33 cellular contexts compared by ENCODE assay signal in the genomic region with DNA sequence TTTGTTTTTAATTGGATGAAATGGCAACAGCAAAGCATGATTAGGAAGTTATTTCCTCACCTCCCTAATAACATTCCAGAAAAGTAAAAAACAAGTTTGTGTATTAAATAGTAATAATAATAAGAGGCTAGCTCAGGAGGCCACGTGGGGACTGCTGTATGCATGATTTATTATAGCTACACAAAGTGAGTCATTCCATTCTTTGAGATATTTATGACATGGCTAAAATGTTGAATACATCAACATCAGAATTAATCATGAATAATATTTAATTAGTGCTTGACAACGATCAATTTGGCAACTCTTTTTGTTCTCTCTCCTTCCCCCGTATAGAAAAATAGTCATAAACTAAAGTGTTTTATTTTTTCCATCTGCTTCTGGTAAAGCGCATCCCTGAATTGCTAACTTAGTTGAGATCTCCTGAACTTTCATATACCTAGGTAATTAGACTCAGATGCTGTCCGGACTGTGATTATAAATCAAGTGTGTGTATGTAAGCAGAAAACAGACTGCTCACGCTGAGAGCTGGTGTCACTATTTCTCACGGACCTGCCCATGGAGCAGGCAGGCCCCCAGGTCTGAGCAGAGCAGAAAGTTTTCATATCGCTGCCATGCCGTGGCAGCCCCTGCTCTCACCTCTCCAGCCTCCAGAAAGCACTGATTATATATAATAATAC.
DNase-seq lines count a peak whose midpoint lies in the region; ATAC-seq, FAIRE-seq and TF ChIP-seq lines count a peak whose summit lies in the region.
"Had no signal": no experiment of that assay in that cellular context is flagged by ENCODE, and none has a peak within 500 bp of the region (broad histone marks: within the 10 kb centered on the region; RNA-seq: fewer than 3 reads in every experiment).

No MANE protein-coding gene starts in this region.

- ATAC-seq in A549 (no peak), SK-N-SH treated with all-trans-retinoic acid at 6 μM for 48 hours (peak; percentile 23; the same call in 2 of the 3 replicates), GM19035 (IDR thresholded peaks at IDR 0.05; ENCODE audit: unreplicated experiment) (no peak)
- ATAC-seq: activated CD8-positive, alpha-beta T cell treated with anti-CD3 and anti-CD28 coated beads, Interleukin-2, amount 10 ng/mL, durations not matched to agents 7 days and 5 days; effector memory CD8-positive, alpha-beta T cell; psoas muscle; stimulated activated naive CD8-positive, alpha-beta T cell treated with anti-CD3 and anti-CD28 coated beads, Interleukin-15, amount 100 ng/mL, for 72 hours had no signal

- H3K27me3 Mint-ChIP-seq in chondrocyte (ENCODE audit: low read depth), result peaks cover 3% of the 10 kb centered on the region

- TF ChIP-seq RAD21 in A549 (conservative IDR thresholded peaks at IDR 0.05 in 1 of 2, IDR thresholded peaks at IDR 0.05 in 1 of 2), result no peak

- H3K4me1 Mint-ChIP-seq in chondrocyte (ENCODE audit: low read depth), result no peaks in the 10 kb centered on the region
- H3K4me1 Mint-ChIP-seq: B cell; stimulated activated naive CD8-positive, alpha-beta T cell treated with anti-CD3 and anti-CD28 coated beads, Interleukin-15, amount 100 ng/mL, for 72 hours had no signal

- H3K27ac Mint-ChIP-seq in chondrocyte (ENCODE audit: unreplicated experiment), result no peak overlapping the region
- H3K27ac Mint-ChIP-seq: activated CD8-positive, alpha-beta T cell treated with anti-CD3 and anti-CD28 coated beads, Interleukin-2, amount 10 ng/mL, durations not matched to agents 7 days and 5 days; activated naive CD8-positive, alpha-beta T cell treated with anti-CD3 and anti-CD28 coated beads, Interleukin-2, amount 10 ng/mL, durations not matched to agents 7 days and 5 days; B cell; brain; effector memory CD8-positive, alpha-beta T cell; H9 had no signal

- H3K4me2 ChIP-seq in A549, result peak overlapping the region; percentile 74

- H3K9me3 Mint-ChIP-seq in chondrocyte (ENCODE audit: low read depth), result no peaks in the 10 kb centered on the region
- H3K9me3 Mint-ChIP-seq: activated naive CD8-positive, alpha-beta T cell treated with anti-CD3 and anti-CD28 coated beads, Interleukin-2, amount 10 ng/mL, durations not matched to agents 7 days and 5 days; effector memory CD8-positive, alpha-beta T cell; H9; stimulated activated naive CD8-positive, alpha-beta T cell treated with anti-CD3 and anti-CD28 coated beads, Interleukin-15, amount 100 ng/mL, for 72 hours had no signal

- FAIRE-seq in A549 (lab: Jason Lieb, UNC), result no peak
- FAIRE-seq: A204.1, colon, GM18507, TTC549 had no signal

- H3K4me3 ChIP-seq in A549, result no peak overlapping the region
- H3K4me3 ChIP-seq: Peyer's patch, psoas muscle, SJCRH30, tibial nerve had no signal

- H3K4me1 ChIP-seq in A549, result peaks cover 41% of the 10 kb centered on the region
- H3K4me1 ChIP-seq: Peyer's patch, psoas muscle, SJCRH30, tibial nerve had no signal

- no peak for DNase-seq in A549 (ENCODE audit: low read depth in 1 of 2, low spot score in 1 of 2)
- DNase-seq in NCI-H1694 treated with DMSO at 0.1 percent for 48 hours (lab: John Stamatoyannopoulos, UW), result peak; percentile 75
- peak; percentile 14 for DNase-seq in iris pigment epithelial cell (ENCODE audit: low read depth)
- no peak for DNase-seq in chondrocyte (ENCODE audit: low spot score)
- DNase-seq in SHP77 treated with DMSO at 0.1 percent for 48 hours (lab: John Stamatoyannopoulos, UW), result no peak
- no peak for DNase-seq in Kasumi-1 (lab: John Stamatoyannopoulos, UW)
- DNase-seq: activated CD4-positive, alpha-beta T cell treated with anti-CD3 and anti-CD28 coated beads for 1 hour; activated CD8-positive, alpha-beta T cell treated with anti-CD3 and anti-CD28 coated beads, Interleukin-2, amount 10 ng/mL, durations not matched to agents 7 days and 5 days; activated effector memory CD4-positive, alpha-beta T cell treated with anti-CD3 and anti-CD28 coated beads, Interleukin-2, amount 50 U/mL, for 16 hours; activated naive CD8-positive, alpha-beta T cell treated with anti-CD3 and anti-CD28 coated beads, Interleukin-2, amount 10 ng/mL, durations not matched to agents 7 days and 5 days; activated T-cell treated with anti-CD3 and anti-CD28 coated beads for 4 hours; DMS79; effector memory CD8-positive, alpha-beta T cell; GF-D8; H9; KG1; NCI-H187; NCI-H345; NK-92 treated with Interleukin-12 subunit alpha and Interleukin-12 subunit beta, amount 100 ng/mL, for 24 hours; Peyer's patch; psoas muscle; SJCRH30; stimulated activated naive CD8-positive, alpha-beta T cell treated with anti-CD3 and anti-CD28 coated beads, Interleukin-15, amount 100 ng/mL, for 72 hours had no signal

- no peaks in the 10 kb centered on the region for H3K36me3 Mint-ChIP-seq in chondrocyte (ENCODE audit: low read depth)
- H3K36me3 Mint-ChIP-seq: activated naive CD8-positive, alpha-beta T cell treated with anti-CD3 and anti-CD28 coated beads, Interleukin-2, amount 10 ng/mL, durations not matched to agents 7 days and 5 days; brain had no signal

- no peak for TF ChIP-seq EP300 in A549 (IDR thresholded peaks at IDR 0.05)

- 66% methylated on average over 9 of the region's 9 CpGs for WGBS in A549 (ENCODE audit: missing lambda C conversion rate)

- peak overlapping the region; percentile 80 to 87; a peak in 5 of 6 replicates for H3K27ac ChIP-seq in A549
- H3K27ac ChIP-seq: neutrophil, Peyer's patch, psoas muscle, SJCRH30, tibial nerve had no signal

- no peak for TF ChIP-seq POLR2A in A549 (IDR thresholded peaks at IDR 0.05; ENCODE audit: low read length)

- H3K9me3 ChIP-seq in A549, result no peaks in the 10 kb centered on the region
- H3K9me3 ChIP-seq: neutrophil, Peyer's patch, psoas muscle, SJCRH30, tibial nerve had no signal

- H3K4me3 Mint-ChIP-seq in chondrocyte (ENCODE audit: unreplicated experiment), result no peak overlapping the region
- H3K4me3 Mint-ChIP-seq: activated CD8-positive, alpha-beta T cell treated with anti-CD3 and anti-CD28 coated beads, Interleukin-2, amount 10 ng/mL, durations not matched to agents 7 days and 5 days; activated naive CD8-positive, alpha-beta T cell treated with anti-CD3 and anti-CD28 coated beads, Interleukin-2, amount 10 ng/mL, durations not matched to agents 7 days and 5 days; B cell; brain; effector memory CD8-positive, alpha-beta T cell; H9; stimulated activated naive CD8-positive, alpha-beta T cell treated with anti-CD3 and anti-CD28 coated beads, Interleukin-15, amount 100 ng/mL, for 72 hours had no signal

- CTCF ChIA-PET in A549 (lab: Yijun Ruan, JAX), result interaction anchor here (0.9 to 1.4 kb wide), 3 partner anchors 11 to 23 kb away, joined by 3 to 5 read pairs (median 3); no protein-coding TSS in a partner anchor

- TF ChIP-seq CTCF in A549 (IDR thresholded peaks at IDR 0.05), result no peak
- TF ChIP-seq CTCF in chondrocyte (IDR thresholded peaks at IDR 0.05), result no peak

- POLR2A ChIA-PET in A549 (lab: Yijun Ruan, JAX), result no interaction called here

TF ChIP-seq in A549, 52 proteins besides CTCF, POLR2A, EP300 and RAD21:
- TF ChIP-seq, protein P1, sequence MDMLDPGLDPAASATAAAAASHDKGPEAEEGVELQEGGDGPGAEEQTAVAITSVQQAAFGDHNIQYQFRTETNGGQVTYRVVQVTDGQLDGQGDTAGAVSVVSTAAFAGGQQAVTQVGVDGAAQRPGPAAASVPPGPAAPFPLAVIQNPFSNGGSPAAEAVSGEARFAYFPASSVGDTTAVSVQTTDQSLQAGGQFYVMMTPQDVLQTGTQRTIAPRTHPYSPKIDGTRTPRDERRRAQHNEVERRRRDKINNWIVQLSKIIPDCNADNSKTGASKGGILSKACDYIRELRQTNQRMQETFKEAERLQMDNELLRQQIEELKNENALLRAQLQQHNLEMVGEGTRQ (IDR thresholded peaks at IDR 0.05), result peak; percentile 16; the same call in 1 of the 2 replicates
- TF ChIP-seq FOSB (CRISPR knock-in tag; IDR thresholded peaks at IDR 0.05), result no peak

TF ChIP-seq in SK-N-SH treated with all-trans-retinoic acid at 6 μM for 48 hours, 23 proteins besides CTCF, POLR2A, EP300 and RAD21:
- TF ChIP-seq, protein P2, sequence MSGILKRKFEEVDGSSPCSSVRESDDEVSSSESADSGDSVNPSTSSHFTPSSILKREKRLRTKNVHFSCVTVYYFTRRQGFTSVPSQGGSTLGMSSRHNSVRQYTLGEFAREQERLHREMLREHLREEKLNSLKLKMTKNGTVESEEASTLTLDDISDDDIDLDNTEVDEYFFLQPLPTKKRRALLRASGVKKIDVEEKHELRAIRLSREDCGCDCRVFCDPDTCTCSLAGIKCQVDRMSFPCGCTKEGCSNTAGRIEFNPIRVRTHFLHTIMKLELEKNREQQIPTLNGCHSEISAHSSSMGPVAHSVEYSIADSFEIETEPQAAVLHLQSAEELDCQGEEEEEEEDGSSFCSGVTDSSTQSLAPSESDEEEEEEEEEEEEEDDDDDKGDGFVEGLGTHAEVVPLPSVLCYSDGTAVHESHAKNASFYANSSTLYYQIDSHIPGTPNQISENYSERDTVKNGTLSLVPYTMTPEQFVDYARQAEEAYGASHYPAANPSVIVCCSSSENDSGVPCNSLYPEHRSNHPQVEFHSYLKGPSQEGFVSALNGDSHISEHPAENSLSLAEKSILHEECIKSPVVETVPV (CRISPR knock-in tag; IDR thresholded peaks at IDR 0.05), result no peak
- TF ChIP-seq TOX (CRISPR knock-in tag; IDR thresholded peaks at IDR 0.05; ENCODE audit: borderline replicate concordance), result peak; percentile 24; the same call in 1 of the 2 replicates

Comparison
In these comparisons a context has a peak if more than half of its experiments do, and no peak if none do; other contexts are left out.
1. DNase-seq: peak in NCI-H1694 treated with DMSO at 0.1 percent for 48 hours (single experiment) and iris pigment epithelial cell (single experiment); none in A549 (0 of 2), chondrocyte (single experiment), SHP77 treated with DMSO at 0.1 percent for 48 hours (single experiment) and Kasumi-1 (0 of 2).